In genomic region chr21:42764883-42765282, GRCh38 we compare ENCODE assay signal across 25 cellular contexts.
"Had no signal": no experiment of that assay in that cellular context is flagged by ENCODE, and none has a peak within 500 bp of the region (broad histone marks: within the 10 kb centered on the region; RNA-seq: fewer than 3 reads in every experiment).

No MANE protein-coding gene starts in this region.

- H3K36me3 Mint-ChIP-seq: naive B cell, natural killer cell had no signal

- DNase-seq: islet precursor cell; left ventricle myocardium inferior; mesendoderm; naive B cell; natural killer cell; nephron progenitor cell; retina; right cardiac atrium; stimulated activated CD4-positive, alpha-beta T cell treated with anti-CD3 and anti-CD28 coated beads, Interleukin-12 subunit alpha, Interleukin-12 subunit beta, amount 100 ng/mL, for 4 hours; stimulated activated CD4-positive, alpha-beta T cell treated with anti-CD3 and anti-CD28 coated beads, Interleukin-15, amount 100 ng/mL, for 24 hours; stimulated activated CD4-positive, alpha-beta T cell treated with anti-CD3 and anti-CD28 coated beads, Interleukin-2, amount 100 ng/mL, for 24 hours; stimulated activated CD4-positive, alpha-beta T cell treated with anti-CD3 and anti-CD28 coated beads, Interleukin-4, amount 100 ng/mL, for 1 hour; stimulated activated naive B cell treated with anti-CD40 and anti-IgM and Interleukin-4, amounts not matched to agents 10 μg/mL and 1 μg/mL and 100 μg/mL, for 72 hours; stimulated activated naive CD8-positive, alpha-beta T cell treated with anti-CD3 and anti-CD28 coated beads, Interleukin-15, Interleukin-2, amounts not matched to agents 100 U/mL and 50 U/mL, for 24 hours; stomach; testis; thyroid gland; transverse colon; upper lobe of left lung had no signal

- H3K4me1 ChIP-seq: pancreas, prostate gland, testis, thyroid gland, transverse colon, upper lobe of left lung had no signal

- H3K9me3 Mint-ChIP-seq: mesothelial cell of epicardium; naive B cell; natural killer cell; nephron progenitor cell; stimulated activated naive B cell treated with anti-CD40 and anti-IgM and Interleukin-4, amounts not matched to agents 10 μg/mL and 1 μg/mL and 100 μg/mL, for 72 hours had no signal

- H3K27me3 ChIP-seq: pancreas, stomach, testis, thyroid gland, transverse colon, upper lobe of left lung had no signal

- FAIRE-seq: pancreas had no signal

- H3K4me3 ChIP-seq: left ventricle myocardium inferior, lung, pancreas, prostate gland, skin epidermis, stomach, testis, thyroid gland, transverse colon, upper lobe of left lung had no signal

- H3K36me3 ChIP-seq: pancreas had no signal

- H3K9me3 ChIP-seq: left ventricle myocardium inferior, pancreas, prostate gland, stomach, testis, thyroid gland, transverse colon, upper lobe of left lung had no signal

- ATAC-seq: natural killer cell; pancreas; right cardiac atrium; sciatic nerve; stimulated activated naive B cell treated with anti-CD40 and anti-IgM and Interleukin-4, amounts not matched to agents 10 μg/mL and 1 μg/mL and 100 μg/mL, for 72 hours; stimulated activated naive CD8-positive, alpha-beta T cell treated with anti-CD3 and anti-CD28 coated beads, Interleukin-15, Interleukin-2, amounts not matched to agents 100 U/mL and 50 U/mL, for 24 hours had no signal

- H3K4me1 Mint-ChIP-seq: mesothelial cell of epicardium; stimulated activated naive B cell treated with anti-CD40 and anti-IgM and Interleukin-4, amounts not matched to agents 10 μg/mL and 1 μg/mL and 100 μg/mL, for 72 hours had no signal

- H3K27ac Mint-ChIP-seq: mesothelial cell of epicardium; naive B cell; natural killer cell; nephron progenitor cell; stimulated activated naive B cell treated with anti-CD40 and anti-IgM and Interleukin-4, amounts not matched to agents 10 μg/mL and 1 μg/mL and 100 μg/mL, for 72 hours had no signal

- H3K27me3 Mint-ChIP-seq: naive B cell; stimulated activated naive B cell treated with anti-CD40 and anti-IgM and Interleukin-4, amounts not matched to agents 10 μg/mL and 1 μg/mL and 100 μg/mL, for 72 hours had no signal

- H3K4me3 Mint-ChIP-seq: mesothelial cell of epicardium; natural killer cell; nephron progenitor cell; stimulated activated naive B cell treated with anti-CD40 and anti-IgM and Interleukin-4, amounts not matched to agents 10 μg/mL and 1 μg/mL and 100 μg/mL, for 72 hours had no signal

- H3K27ac ChIP-seq: left ventricle myocardium inferior, pancreas, prostate gland, skin epidermis, stomach, testis, thyroid gland, transverse colon, upper lobe of left lung had no signal
